8 cellular contexts compared by ENCODE assay signal in genomic region chr7:122850528-122850927, GRCh38.
"Had no signal": no experiment of that assay in that cellular context is flagged by ENCODE, and none has a peak within 500 bp of the region (broad histone marks: within the 10 kb centered on the region; RNA-seq: fewer than 3 reads in every experiment).

No MANE protein-coding gene starts in this region.

- ATAC-seq: GM12878 had no signal

- H3K4me3 ChIP-seq: GM12878 had no signal

- DNase-seq: GDM1, GF-D8 had no signal

- FAIRE-seq: G401.6, GM12878, GM12891, GM12892, GM18507, GM19239 had no signal
